Comparison of ENCODE assay signal across 18 cellular contexts in the genomic region with DNA sequence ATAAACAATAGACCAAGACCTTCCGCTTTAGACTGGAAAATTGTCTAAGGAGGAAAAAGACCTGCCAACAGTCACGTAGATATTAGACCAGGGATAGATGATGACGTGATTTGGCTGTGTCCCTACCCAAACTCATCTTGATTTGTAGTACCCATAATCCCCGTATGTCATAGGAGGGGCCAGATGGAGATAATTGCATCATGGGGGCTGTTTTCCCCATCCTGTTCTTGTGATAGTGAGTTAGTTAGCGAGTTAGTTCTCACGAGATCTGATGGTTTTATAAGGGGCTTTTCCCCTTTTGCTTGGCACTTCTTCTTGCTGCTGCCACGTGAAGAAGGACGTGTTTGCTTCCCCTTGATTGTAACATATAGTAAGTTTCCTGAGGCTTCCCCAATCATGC. TPM values are rescaled to one million over a fixed set of nuclear protein-coding genes. Genes with fewer than 3 reads are reported as not detected.
A peak's percentile ranks its signal among the peaks of the same experiment; 100 is the strongest.
DNase-seq lines count a peak whose midpoint lies in the region; ATAC-seq and TF ChIP-seq lines count a peak whose summit lies in the region.
"Had no signal": no experiment of that assay in that cellular context is flagged by ENCODE, and none has a peak within 500 bp of the region (broad histone marks: within the 10 kb centered on the region; RNA-seq: fewer than 3 reads in every experiment).

No MANE protein-coding gene starts in this region.

- peaks cover 3% of the 10 kb centered on the region for H3K36me3 ChIP-seq in OCI-LY3 (replicated peaks; ENCODE audit: low read depth, low read length)
- no peaks in the 10 kb centered on the region for H3K36me3 ChIP-seq in naive thymus-derived CD4-positive, alpha-beta T cell (ENCODE audit: control insufficient read depth in 2 of 3, insufficient read depth in 3 of 3, low read length in 3 of 3)
- H3K36me3 ChIP-seq: breast epithelium, suprapubic skin had no signal

- DNase-seq in activated T-cell treated with anti-CD3 and anti-CD28 coated beads, Interleukin-2, amount 50 U/mL, for 4 hours = no peak
- DNase-seq in activated T-cell treated with anti-CD3 and anti-CD28 coated beads for 4 hours (no peak), HK-2 (ENCODE audit: unreplicated experiment) (no peak), SW480 (ENCODE audit: low spot score) (no peak)
- no peak for DNase-seq in naive thymus-derived CD4-positive, alpha-beta T cell
- DNase-seq: activated gamma-delta T cell treated with Interleukin-2 at 50 U/mL for 16 hours; Caco-2; hypothalamus; kidney glomerular epithelial cell; NCI-H187; NCI-H446; stimulated activated CD4-positive, alpha-beta T cell treated with anti-CD3 and anti-CD28 coated beads, Interleukin-2, amount 100 ng/mL, for 24 hours had no signal

- H3K36me3 Mint-ChIP-seq in activated T-cell treated with anti-CD3 and anti-CD28 coated beads, Interleukin-2, amount 50 U/mL, for 4 hours (ENCODE audit: insufficient read depth) = peaks cover 2% of the 10 kb centered on the region
- H3K36me3 Mint-ChIP-seq in naive thymus-derived CD4-positive, alpha-beta T cell = peaks cover 10 to 24% (median 14%) of the 10 kb centered on the region in 5 donors

- H3K27ac Mint-ChIP-seq in naive thymus-derived CD4-positive, alpha-beta T cell = peak overlapping the region; percentile 76 to 96 (median 87)

- H3K4me1 ChIP-seq in OCI-LY3 (ENCODE audit: low read length) = peaks cover 29% of the 10 kb centered on the region
- H3K4me1 ChIP-seq in naive thymus-derived CD4-positive, alpha-beta T cell (ENCODE audit: control insufficient read depth in 2 of 2, insufficient read depth in 2 of 2, low read length in 2 of 2) = peaks cover 8 to 21% of the 10 kb centered on the region in 2 donors
- H3K4me1 ChIP-seq: breast epithelium, Caco-2, suprapubic skin had no signal

- intact Hi-C loops in naive thymus-derived CD4-positive, alpha-beta T cell (cut with micrococcal nuclease) = no loop called here

- H4K20me1 ChIP-seq in OCI-LY3 (ENCODE audit: insufficient read depth, low read length) = no peaks in the 10 kb centered on the region

- POLR2A ChIA-PET in naive thymus-derived CD4-positive, alpha-beta T cell (lab: Charles Lee) = no interaction called here

- H3K9me3 Mint-ChIP-seq in activated T-cell treated with anti-CD3 and anti-CD28 coated beads, Interleukin-2, amount 50 U/mL, for 4 hours = peaks cover 4% of the 10 kb centered on the region
- H3K9me3 Mint-ChIP-seq in naive thymus-derived CD4-positive, alpha-beta T cell = peaks cover 0 to 12% (median 0%) of the 10 kb centered on the region in 11 donors

- TF ChIP-seq CTCF in OCI-LY3 (IDR thresholded peaks at IDR 0.05; ENCODE audit: low read depth, low read length) = no peak

- H3K27me3 Mint-ChIP-seq in activated T-cell treated with anti-CD3 and anti-CD28 coated beads, Interleukin-2, amount 50 U/mL, for 4 hours (ENCODE audit: low read depth) = no peaks in the 10 kb centered on the region
- H3K27me3 Mint-ChIP-seq in naive thymus-derived CD4-positive, alpha-beta T cell = no peaks in the 10 kb centered on the region

- no peak for ATAC-seq in activated T-cell treated with anti-CD3 and anti-CD28 coated beads, Interleukin-2, amount 50 U/mL, for 4 hours
- peak; percentile 13 for ATAC-seq in GM19452 (IDR thresholded peaks at IDR 0.05; ENCODE audit: unreplicated experiment)
- no peak for ATAC-seq in naive thymus-derived CD4-positive, alpha-beta T cell
- ATAC-seq in HG02885 (IDR thresholded peaks at IDR 0.05; ENCODE audit: poor library complexity, unreplicated experiment) = no peak
- ATAC-seq: sciatic nerve had no signal

- H3K4me3 ChIP-seq in OCI-LY3 (ENCODE audit: low read length) = peak overlapping the region; percentile 69
- peak overlapping the region; percentile 15 for H3K4me3 ChIP-seq in naive thymus-derived CD4-positive, alpha-beta T cell (ENCODE audit: low read length)
- H3K4me3 ChIP-seq: breast epithelium, suprapubic skin had no signal

- H3K4me1 Mint-ChIP-seq in activated T-cell treated with anti-CD3 and anti-CD28 coated beads, Interleukin-2, amount 50 U/mL, for 4 hours (ENCODE audit: low read depth) = peaks cover 30% of the 10 kb centered on the region
- H3K4me1 Mint-ChIP-seq in naive thymus-derived CD4-positive, alpha-beta T cell = peaks cover 21 to 53% (median 32%) of the 10 kb centered on the region in 7 donors

- peak overlapping the region; percentile 80 for H3K4me2 ChIP-seq in OCI-LY3 (ENCODE audit: low read length)

- H3K9ac ChIP-seq in OCI-LY3 (ENCODE audit: low read length) = peak overlapping the region; percentile 44

- CTCF ChIA-PET in naive thymus-derived CD4-positive, alpha-beta T cell (lab: Charles Lee) = no interaction called here

- H3K4me3 Mint-ChIP-seq in activated T-cell treated with anti-CD3 and anti-CD28 coated beads, Interleukin-2, amount 50 U/mL, for 4 hours = peak overlapping the region; percentile 40
- peak overlapping the region in 9 of 10 donors; percentile 58 to 82 (median 72) for H3K4me3 Mint-ChIP-seq in naive thymus-derived CD4-positive, alpha-beta T cell

- peak overlapping the region; percentile 84 for H3K27ac ChIP-seq in OCI-LY3 (ENCODE audit: low read length)
- H3K27ac ChIP-seq in naive thymus-derived CD4-positive, alpha-beta T cell (ENCODE audit: low read depth, low read length) = peak overlapping the region; percentile 54
- H3K27ac ChIP-seq: breast epithelium, suprapubic skin had no signal

- H2AFZ ChIP-seq in OCI-LY3 (ENCODE audit: low read depth, low read length) = peak overlapping the region; percentile 73

- H3K79me2 ChIP-seq in OCI-LY3 (ENCODE audit: low read length) = no peaks in the 10 kb centered on the region

- no peaks in the 10 kb centered on the region for H3K27me3 ChIP-seq in OCI-LY3 (ENCODE audit: low read depth, low read length)
- no peaks in the 10 kb centered on the region for H3K27me3 ChIP-seq in naive thymus-derived CD4-positive, alpha-beta T cell (ENCODE audit: control insufficient read depth in 2 of 2, insufficient read depth in 2 of 2, low read length in 2 of 2)
- H3K27me3 ChIP-seq: breast epithelium, suprapubic skin had no signal

- no peaks in the 10 kb centered on the region for H3K9me3 ChIP-seq in OCI-LY3 (ENCODE audit: insufficient read depth, low read length)
- no peaks in the 10 kb centered on the region for H3K9me3 ChIP-seq in naive thymus-derived CD4-positive, alpha-beta T cell (ENCODE audit: control insufficient read depth in 2 of 3, low read length in 3 of 3)
- H3K9me3 ChIP-seq: breast epithelium, Caco-2, suprapubic skin had no signal

RNA-seq across cellular contexts. Expression of gene SUCLG2, which starts 31.7 kb away (rescaled TPM):
- 10 to 100 TPM; 28.3 to 38.2 (median 29.7) TPM for total RNA-seq in activated T-cell treated with anti-CD3 and anti-CD28 coated beads, Interleukin-2, amount 50 U/mL, for 4 hours
- 10 to 100 TPM; 49.7 to 75.9 (median 61.4) TPM for total RNA-seq in naive thymus-derived CD4-positive, alpha-beta T cell
- 10 to 100 TPM; 88.5 to 97.9 TPM for polyA plus RNA-seq in naive thymus-derived CD4-positive, alpha-beta T cell
